Comparison of ENCODE assay signal across 1 cellular context in the genomic region with DNA sequence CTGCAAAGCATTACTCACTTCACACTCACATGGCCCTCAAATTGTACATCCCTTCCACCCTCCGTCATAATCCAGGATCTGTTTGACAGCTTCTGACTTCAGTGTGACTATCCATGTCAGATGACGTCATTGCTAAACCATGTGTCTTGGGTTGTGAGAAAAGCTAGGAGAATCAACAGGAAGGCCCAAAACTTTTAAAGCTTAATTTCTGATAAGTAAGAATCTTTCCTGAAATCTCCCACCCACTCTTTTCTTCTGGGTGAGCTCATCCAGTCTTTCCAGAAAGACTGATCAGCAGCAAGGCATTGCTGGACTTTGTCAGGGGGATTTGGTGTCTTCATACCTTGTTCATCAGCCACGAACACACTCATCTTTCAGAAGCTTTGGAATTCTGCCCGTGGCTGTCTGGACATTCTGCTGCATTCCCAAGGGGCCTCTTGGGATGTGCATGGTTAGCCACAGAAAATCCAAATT.
TF ChIP-seq lines count a peak whose summit lies in the region.

No MANE protein-coding gene starts in this region.

TF ChIP-seq in HepG2, 621 proteins besides CTCF, POLR2A, EP300 and RAD21 (continued from another document):
- TF ChIP-seq ZNF318 (CRISPR knock-in tag; IDR thresholded peaks at IDR 0.05) (no peak), ATRX (CRISPR knock-in tag; IDR thresholded peaks at IDR 0.05; ENCODE audit: borderline replicate concordance) (no peak), HNF1B (CRISPR knock-in tag; IDR thresholded peaks at IDR 0.05) (no peak), RFX1 (IDR thresholded peaks at IDR 0.05) (no peak), THYN1 (CRISPR knock-in tag; IDR thresholded peaks at IDR 0.05; ENCODE audit: borderline replicate concordance, low read depth) (no peak), CENPT (CRISPR knock-in tag; IDR thresholded peaks at IDR 0.05; ENCODE audit: low read depth) (no peak), KAT2B (IDR thresholded peaks at IDR 0.05; ENCODE audit: borderline replicate concordance, low read depth, low read length) (no peak), ZBTB1 (CRISPR knock-in tag; IDR thresholded peaks at IDR 0.05; ENCODE audit: borderline replicate concordance) (no peak), CERS6 (CRISPR knock-in tag; IDR thresholded peaks at IDR 0.05) (no peak), FOSL2 (CRISPR knock-in tag; IDR thresholded peaks at IDR 0.05) (0 out of 2 replicates have a peak, but pooled peaks have one; percentile 10), ARHGAP35 (CRISPR knock-in tag; IDR thresholded peaks at IDR 0.05; ENCODE audit: borderline replicate concordance) (no peak)
- TF ChIP-seq, protein P1, sequence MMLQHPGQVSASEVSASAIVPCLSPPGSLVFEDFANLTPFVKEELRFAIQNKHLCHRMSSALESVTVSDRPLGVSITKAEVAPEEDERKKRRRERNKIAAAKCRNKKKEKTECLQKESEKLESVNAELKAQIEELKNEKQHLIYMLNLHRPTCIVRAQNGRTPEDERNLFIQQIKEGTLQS (CRISPR knock-in tag; IDR thresholded peaks at IDR 0.05), result peak; percentile 65; the same call in 1 of the 2 replicates
- TF ChIP-seq, protein P2, sequence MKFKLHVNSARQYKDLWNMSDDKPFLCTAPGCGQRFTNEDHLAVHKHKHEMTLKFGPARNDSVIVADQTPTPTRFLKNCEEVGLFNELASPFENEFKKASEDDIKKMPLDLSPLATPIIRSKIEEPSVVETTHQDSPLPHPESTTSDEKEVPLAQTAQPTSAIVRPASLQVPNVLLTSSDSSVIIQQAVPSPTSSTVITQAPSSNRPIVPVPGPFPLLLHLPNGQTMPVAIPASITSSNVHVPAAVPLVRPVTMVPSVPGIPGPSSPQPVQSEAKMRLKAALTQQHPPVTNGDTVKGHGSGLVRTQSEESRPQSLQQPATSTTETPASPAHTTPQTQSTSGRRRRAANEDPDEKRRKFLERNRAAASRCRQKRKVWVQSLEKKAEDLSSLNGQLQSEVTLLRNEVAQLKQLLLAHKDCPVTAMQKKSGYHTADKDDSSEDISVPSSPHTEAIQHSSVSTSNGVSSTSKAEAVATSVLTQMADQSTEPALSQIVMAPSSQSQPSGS (CRISPR knock-in tag; IDR thresholded peaks at IDR 0.05), result 0 out of 2 replicates have a peak, but pooled peaks have one; percentile 22
